Comparison of ENCODE assay signal across 32 cellular contexts in the genomic region with DNA sequence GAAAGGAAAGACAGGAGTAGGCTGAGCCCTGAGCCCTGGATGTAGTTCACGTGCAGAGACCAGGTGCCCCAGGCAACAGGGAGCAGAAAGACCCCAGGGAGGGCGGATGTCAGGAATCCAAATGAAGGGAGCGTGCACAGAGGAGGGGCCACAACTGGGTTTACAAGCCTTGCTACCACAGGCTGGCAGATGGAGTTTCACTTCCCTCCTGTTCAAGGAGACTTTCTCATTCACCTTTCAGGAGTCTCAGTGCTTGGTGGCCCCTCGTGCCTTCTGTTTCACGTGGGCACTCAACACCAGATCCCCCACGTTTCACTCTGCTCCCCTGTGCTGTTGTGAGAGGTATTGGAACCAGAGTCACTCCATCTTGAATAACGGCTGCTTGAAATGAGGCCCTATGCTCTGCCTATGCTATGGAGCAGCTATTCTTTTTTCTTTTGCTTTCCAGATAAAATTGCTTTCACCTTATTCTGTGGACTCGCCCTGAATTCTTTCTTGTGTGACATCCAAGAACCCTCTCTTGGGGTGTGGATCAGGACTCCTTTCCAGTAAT.
"Had no signal": no experiment of that assay in that cellular context is flagged by ENCODE, and none has a peak within 500 bp of the region (broad histone marks: within the 10 kb centered on the region; RNA-seq: fewer than 3 reads in every experiment).

No MANE protein-coding gene starts in this region.

- H3K36me3 ChIP-seq: breast epithelium, pancreas, sigmoid colon, vagina had no signal

- H3K9me3 Mint-ChIP-seq: type B pancreatic cell had no signal

- FAIRE-seq: kidney, pancreas, small intestine had no signal

- DNase-seq: activated CD4-positive, alpha-beta T cell treated with anti-CD3 and anti-CD28 coated beads for 36 hours; activated CD4-positive, alpha-beta T cell treated with anti-CD3 and anti-CD28 coated beads, Interleukin-2, amount 50 U/mL, for 48 hours; activated CD4-positive, CD25-positive, alpha-beta regulatory T cell; activated CD8-positive, alpha-beta memory T cell treated with anti-CD3 and anti-CD28 coated beads, Interleukin-2, amount 50 U/mL, for 4 hours; activated T-cell treated with anti-CD3 and anti-CD28 coated beads, Interleukin-2, amount 50 U/mL, for 1 hour; central memory CD4-positive, alpha-beta T cell; endodermal cell; foreskin fibroblast; head of caudate nucleus; hippocampal formation; immature natural killer cell; kidney; left colon; mammary epithelial cell; naive thymus-derived CD4-positive, alpha-beta T cell; nucleus accumbens; pancreas; psoas muscle; sigmoid colon; small intestine; stimulated activated CD4-positive, alpha-beta T cell treated with anti-CD3 and anti-CD28 coated beads, Interleukin-4, amount 100 ng/mL, for 24 hours; stimulated activated naive CD8-positive, alpha-beta T cell treated with anti-CD3 and anti-CD28 coated beads, Interleukin-15, amount 100 ng/mL, for 72 hours; substantia nigra had no signal

- H3K27me3 ChIP-seq: breast epithelium, pancreas, sigmoid colon, vagina had no signal

- H3K4me3 ChIP-seq: breast epithelium, pancreas, psoas muscle, sigmoid colon, vagina had no signal

- H3K4me1 Mint-ChIP-seq: activated CD4-positive, alpha-beta T cell treated with anti-CD3 and anti-CD28 coated beads for 36 hours; activated naive CD4-positive, alpha-beta T cell treated with anti-CD3 and anti-CD28 coated beads, Interleukin-2, amount 50 U/mL, for 24 hours; endodermal cell; immature natural killer cell; naive thymus-derived CD4-positive, alpha-beta T cell; neural crest cell; stimulated activated effector memory CD8-positive, alpha-beta T cell treated with anti-CD3 and anti-CD28 coated beads, Interleukin-12 subunit alpha, Interleukin-12 subunit beta, amount 100 ng/mL, for 72 hours; stimulated activated naive CD8-positive, alpha-beta T cell treated with anti-CD3 and anti-CD28 coated beads, Interleukin-15, amount 100 ng/mL, for 72 hours had no signal

- H3K36me3 Mint-ChIP-seq: activated naive CD4-positive, alpha-beta T cell treated with anti-CD3 and anti-CD28 coated beads, Interleukin-2, amount 50 U/mL, for 24 hours; naive thymus-derived CD4-positive, alpha-beta T cell; stimulated activated effector memory CD8-positive, alpha-beta T cell treated with anti-CD3 and anti-CD28 coated beads, Interleukin-12 subunit alpha, Interleukin-12 subunit beta, amount 100 ng/mL, for 72 hours; type B pancreatic cell had no signal

- H3K4me3 Mint-ChIP-seq: activated CD4-positive, alpha-beta T cell treated with anti-CD3 and anti-CD28 coated beads for 36 hours; activated naive CD4-positive, alpha-beta T cell treated with anti-CD3 and anti-CD28 coated beads, Interleukin-2, amount 50 U/mL, for 24 hours; activated T-helper 1 cell treated with anti-CD3 and anti-CD28 coated beads, Interleukin-12 subunit alpha, Interleukin-12 subunit beta, Interleukin-2, Interleukin-4 antibody, amounts not matched to agents 30 ng/mL and 10 ng/mL and 1 ng/mL, durations not matched to agents 14 hours and 24 hours and 36 hours; endodermal cell; immature natural killer cell; mesothelial cell of epicardium; naive thymus-derived CD4-positive, alpha-beta T cell; neural crest cell; stimulated activated effector memory CD8-positive, alpha-beta T cell treated with anti-CD3 and anti-CD28 coated beads, Interleukin-12 subunit alpha, Interleukin-12 subunit beta, amount 100 ng/mL, for 72 hours; stimulated activated naive CD8-positive, alpha-beta T cell treated with anti-CD3 and anti-CD28 coated beads, Interleukin-15, amount 100 ng/mL, for 72 hours; T-helper 2 cell treated with Interferon-gamma antibody and Interleukin-4, amounts not matched to agents 5 μg/mL and 100 μg/mL, for 36 hours; type B pancreatic cell had no signal

- H3K27ac ChIP-seq: breast epithelium, pancreas, psoas muscle, sigmoid colon, vagina had no signal

- H3K27me3 Mint-ChIP-seq: activated CD4-positive, alpha-beta T cell treated with anti-CD3 and anti-CD28 coated beads for 36 hours; activated naive CD4-positive, alpha-beta T cell treated with anti-CD3 and anti-CD28 coated beads, Interleukin-2, amount 50 U/mL, for 24 hours; naive thymus-derived CD4-positive, alpha-beta T cell; stimulated activated naive CD8-positive, alpha-beta T cell treated with anti-CD3 and anti-CD28 coated beads, Interleukin-15, amount 100 ng/mL, for 72 hours; type B pancreatic cell had no signal

- H3K4me1 ChIP-seq: breast epithelium, pancreas, psoas muscle, sigmoid colon, vagina had no signal

- H3K9me3 ChIP-seq: psoas muscle, sigmoid colon, vagina had no signal

- H3K27ac Mint-ChIP-seq: activated CD4-positive, alpha-beta T cell treated with anti-CD3 and anti-CD28 coated beads for 36 hours; activated naive CD4-positive, alpha-beta T cell treated with anti-CD3 and anti-CD28 coated beads, Interleukin-2, amount 50 U/mL, for 24 hours; activated T-helper 1 cell treated with anti-CD3 and anti-CD28 coated beads, Interleukin-12 subunit alpha, Interleukin-12 subunit beta, Interleukin-2, Interleukin-4 antibody, amounts not matched to agents 30 ng/mL and 10 ng/mL and 1 ng/mL, durations not matched to agents 14 hours and 24 hours and 36 hours; endodermal cell; immature natural killer cell; mesothelial cell of epicardium; naive thymus-derived CD4-positive, alpha-beta T cell; stimulated activated effector memory CD8-positive, alpha-beta T cell treated with anti-CD3 and anti-CD28 coated beads, Interleukin-12 subunit alpha, Interleukin-12 subunit beta, amount 100 ng/mL, for 72 hours; stimulated activated naive CD8-positive, alpha-beta T cell treated with anti-CD3 and anti-CD28 coated beads, Interleukin-15, amount 100 ng/mL, for 72 hours; T-helper 2 cell treated with Interferon-gamma antibody and Interleukin-4, amounts not matched to agents 5 μg/mL and 100 μg/mL, for 36 hours; type B pancreatic cell had no signal
